Comparison of ENCODE assay signal across 8 cellular contexts in the genomic region with DNA sequence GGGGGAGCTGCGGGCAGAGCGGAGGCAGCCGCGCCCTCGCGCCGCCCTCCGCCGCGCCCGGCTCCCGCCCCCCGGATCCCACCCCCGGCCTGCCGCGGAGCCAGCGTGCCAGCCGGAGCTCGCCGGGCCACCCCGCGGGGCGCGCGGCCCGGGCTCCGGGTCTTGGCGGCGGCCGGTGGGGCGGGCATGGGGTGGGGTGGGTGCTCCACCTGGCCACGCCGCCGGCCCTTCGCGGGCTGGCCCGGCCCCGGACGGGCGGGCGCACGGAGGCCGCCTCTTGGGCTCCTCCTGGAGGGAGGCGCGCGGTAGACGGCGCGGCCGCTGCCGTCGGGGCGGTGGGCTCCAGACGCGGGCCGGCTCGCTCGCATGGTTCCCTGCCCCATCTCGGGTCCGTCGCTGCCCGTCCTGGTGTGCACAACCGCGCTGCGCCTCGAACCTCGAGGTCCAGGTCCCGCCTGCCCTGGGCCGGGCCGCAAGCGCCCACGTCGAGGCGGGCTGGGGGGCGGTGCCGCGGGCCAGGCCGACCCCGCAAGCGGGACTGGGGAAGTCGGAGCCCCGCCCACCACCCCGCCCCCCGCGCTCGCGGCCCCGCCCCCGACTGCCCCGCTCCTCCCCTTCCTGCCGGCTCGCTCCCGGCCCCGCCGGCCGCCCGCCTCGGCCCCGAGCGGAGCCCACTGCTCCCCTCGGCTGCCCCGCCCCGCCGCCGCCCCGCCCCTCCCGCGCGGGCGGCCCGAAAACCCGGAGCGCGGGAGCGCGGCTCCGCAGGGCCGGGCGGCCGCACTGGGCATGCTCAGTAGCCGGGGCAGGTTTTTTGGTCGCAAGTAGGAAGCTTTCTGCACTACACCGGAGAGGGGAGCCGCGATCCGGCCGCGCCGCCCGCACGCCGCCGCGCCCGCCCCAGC. TPM values are rescaled to one million over a fixed set of nuclear protein-coding genes. Genes with fewer than 3 reads are reported as not detected.
DNase-seq lines count a peak whose midpoint lies in the region; ATAC-seq and TF ChIP-seq lines count a peak whose summit lies in the region.

A gene with protein sequence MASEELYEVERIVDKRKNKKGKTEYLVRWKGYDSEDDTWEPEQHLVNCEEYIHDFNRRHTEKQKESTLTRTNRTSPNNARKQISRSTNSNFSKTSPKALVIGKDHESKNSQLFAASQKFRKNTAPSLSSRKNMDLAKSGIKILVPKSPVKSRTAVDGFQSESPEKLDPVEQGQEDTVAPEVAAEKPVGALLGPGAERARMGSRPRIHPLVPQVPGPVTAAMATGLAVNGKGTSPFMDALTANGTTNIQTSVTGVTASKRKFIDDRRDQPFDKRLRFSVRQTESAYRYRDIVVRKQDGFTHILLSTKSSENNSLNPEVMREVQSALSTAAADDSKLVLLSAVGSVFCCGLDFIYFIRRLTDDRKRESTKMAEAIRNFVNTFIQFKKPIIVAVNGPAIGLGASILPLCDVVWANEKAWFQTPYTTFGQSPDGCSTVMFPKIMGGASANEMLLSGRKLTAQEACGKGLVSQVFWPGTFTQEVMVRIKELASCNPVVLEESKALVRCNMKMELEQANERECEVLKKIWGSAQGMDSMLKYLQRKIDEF (plus strand): TSS at position 814 of the 902 bp plus-strand sequence. CDS start 380 bp downstream, outside the sequence.

- peak; percentile 79 for DNase-seq in Ammon's horn (ENCODE audit: low spot score)
- DNase-seq in GM19240 (ENCODE audit: insufficient read length, low spot score) = peak; percentile 85
- peak; percentile 69 to 86 for DNase-seq in NCI-H524 (lab: John Stamatoyannopoulos, UW)
- DNase-seq in activated CD4-positive, alpha-beta T cell treated with anti-CD3 and anti-CD28 coated beads for 48 hours = peak; percentile 90
- DNase-seq in coronary artery (ENCODE audit: low spot score) = peak; percentile 88
- peak; percentile 92 for DNase-seq in left lobe of liver (ENCODE audit: low spot score)
- DNase-seq in stimulated activated CD4-positive, alpha-beta T cell treated with anti-CD3 and anti-CD28 coated beads, Interleukin-2, amount 100 ng/mL, for 24 hours = peak; percentile 90

- H3K4me3 ChIP-seq in coronary artery = peak within 1 kb of the TSS; percentile 98

- no peak for TF ChIP-seq CTCF in coronary artery (IDR thresholded peaks at IDR 0.05)

- ATAC-seq in HG03442 (IDR thresholded peaks at IDR 0.05; ENCODE audit: unreplicated experiment) = peak; percentile 61
- ATAC-seq in left lobe of liver = peak; percentile 84

- peak within 1 kb of the TSS; percentile 77 to 96 for H3K27ac ChIP-seq in coronary artery

RNA-seq across cellular contexts. Expression of the gene that starts here (rescaled TPM):
- 11.8 TPM for total RNA-seq in left lobe of liver

Comparison
In these comparisons a context has a peak if more than half of its experiments do, and no peak if none do; other contexts are left out.
1. Peak in every context shown above with its lines: DNase-seq, ATAC-seq, H3K4me3 ChIP-seq and H3K27ac ChIP-seq.